Comparison of ENCODE assay signal across 8 cellular contexts in the genomic region with DNA sequence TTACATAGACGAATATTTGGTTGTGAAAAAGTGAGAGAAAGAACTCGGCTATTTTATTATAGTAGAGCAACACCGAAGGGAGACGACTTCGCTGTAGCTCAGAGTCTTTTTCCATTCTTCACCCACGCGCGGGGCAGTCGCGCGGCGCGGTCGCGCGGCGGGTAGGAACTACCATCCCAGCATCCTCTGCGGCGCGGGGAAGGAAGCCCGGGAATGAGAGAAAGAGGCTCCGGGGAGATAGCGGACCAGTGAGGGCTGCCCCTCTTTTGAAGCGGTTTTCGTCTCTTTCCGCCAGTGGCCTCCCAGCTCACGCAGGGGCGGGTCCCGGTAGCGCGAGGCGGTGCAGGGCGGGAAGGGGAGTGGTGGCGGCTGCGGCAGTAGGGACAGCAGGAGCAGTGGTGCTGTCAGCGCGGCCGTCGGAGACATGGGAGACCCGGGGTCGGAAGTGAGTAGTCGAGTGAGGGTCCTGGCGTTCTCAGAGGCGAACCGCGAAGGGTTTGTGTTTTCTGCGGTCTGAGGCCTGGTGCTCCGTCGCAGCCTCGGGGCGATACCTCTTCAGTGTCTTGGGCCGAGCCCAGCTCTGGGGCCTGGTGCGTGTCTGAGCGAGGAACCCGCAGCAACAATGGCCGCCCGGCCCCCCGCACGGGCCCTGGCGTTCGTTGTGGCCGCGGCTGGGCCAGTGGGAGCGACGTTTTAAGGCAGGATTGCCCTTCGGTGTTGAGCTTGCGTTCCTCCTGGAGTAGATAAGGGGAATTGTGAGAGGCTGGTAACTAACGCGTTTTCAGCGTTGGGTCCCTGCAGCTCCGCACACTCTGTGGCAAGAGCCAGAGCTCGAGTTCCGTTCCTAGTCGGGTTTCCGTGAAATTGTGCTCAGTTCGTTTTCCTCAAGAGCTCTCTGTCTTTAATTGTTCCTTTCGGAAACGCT. TPM values are rescaled to one million over a fixed set of nuclear protein-coding genes. Genes with fewer than 3 reads are reported as not detected.
DNase-seq lines count a peak whose midpoint lies in the region; ATAC-seq and TF ChIP-seq lines count a peak whose summit lies in the region.
"Not testable (repeated sequence)": the region's sequence is repeated elsewhere in the genome, so short reads cannot be mapped to it uniquely, and the experiment has no call there.

A gene with protein sequence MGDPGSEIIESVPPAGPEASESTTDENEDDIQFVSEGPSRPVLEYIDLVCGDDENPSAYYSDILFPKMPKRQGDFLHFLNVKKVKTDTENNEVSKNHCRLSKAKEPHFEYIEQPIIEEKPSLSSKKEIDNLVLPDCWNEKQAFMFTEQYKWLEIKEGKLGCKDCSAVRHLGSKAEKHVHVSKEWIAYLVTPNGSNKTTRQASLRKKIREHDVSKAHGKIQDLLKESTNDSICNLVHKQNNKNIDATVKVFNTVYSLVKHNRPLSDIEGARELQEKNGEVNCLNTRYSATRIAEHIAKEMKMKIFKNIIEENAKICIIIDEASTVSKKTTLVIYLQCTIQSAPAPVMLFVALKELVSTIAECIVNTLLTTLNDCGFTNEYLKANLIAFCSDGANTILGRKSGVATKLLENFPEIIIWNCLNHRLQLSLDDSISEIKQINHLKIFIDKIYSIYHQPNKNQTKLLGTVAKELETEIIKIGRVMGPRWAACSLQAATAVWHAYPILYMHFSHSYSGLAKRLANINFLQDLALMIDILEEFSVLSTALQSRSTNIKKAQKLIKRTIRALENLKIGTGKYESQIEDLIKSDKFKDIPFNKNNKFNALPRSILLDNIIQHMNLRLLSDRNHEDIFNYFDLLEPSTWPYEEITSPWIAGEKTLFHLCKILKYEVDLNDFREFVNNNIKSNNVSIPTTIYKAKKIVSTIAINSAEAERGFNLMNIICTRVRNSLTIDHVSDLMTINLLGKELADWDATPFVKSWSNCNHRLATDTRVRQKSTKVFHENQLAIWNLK (plus strand): TSS at position 362 of the 925 bp plus-strand sequence. CDS start 63 bp downstream, at position 425.

- H3K4me1 ChIP-seq in HUES64 (ENCODE audit: insufficient read depth, low read length) (peaks cover 14% of the 10 kb centered on the region; the same call in 1 of the 2 replicates), OCI-LY1 (ENCODE audit: insufficient read depth, low read length, severe bottlenecking) (peaks cover 24% of the 10 kb centered on the region)

- TF ChIP-seq CTCF in OCI-LY1 (IDR thresholded peaks at IDR 0.05; ENCODE audit: low read length), result not testable (repeated sequence)

- under 1% methylated on average over 41 of the region's 78 CpGs for WGBS in HUES64

- H2AFZ ChIP-seq in OCI-LY1 (ENCODE audit: low read length), result peak within 1 kb of the TSS; percentile 94; the same call in 1 of the 2 replicates

- H3K79me2 ChIP-seq in OCI-LY1 (ENCODE audit: insufficient read depth, low read length), result peaks cover 23% of the 10 kb centered on the region; the same call in 1 of the 2 replicates

- H3K4me3 ChIP-seq in HUES64 (ENCODE audit: low read length) (peak within 1 kb of the TSS; percentile 74), OCI-LY1 (ENCODE audit: low read depth, low read length, poor library complexity, severe bottlenecking) (peak within 1 kb of the TSS; percentile 68)

- H4K20me1 ChIP-seq in OCI-LY1 (ENCODE audit: insufficient read depth, low read length), result not testable (repeated sequence)

- ATAC-seq in GM21515 (IDR thresholded peaks at IDR 0.05; ENCODE audit: unreplicated experiment), result peak; percentile 97

- H3K27ac ChIP-seq in HUES64 (ENCODE audit: low read depth, low read length), result peak within 1 kb of the TSS; percentile 81
- H3K27ac ChIP-seq in OCI-LY1 (ENCODE audit: low read depth, low read length, poor library complexity, severe bottlenecking), result not testable (repeated sequence)

- H3K27me3 ChIP-seq in HUES64 (ENCODE audit: insufficient read depth, low read length); OCI-LY1 (ENCODE audit: insufficient read depth, low read length): not testable (repeated sequence)

- not testable (repeated sequence) for H3F3A ChIP-seq in OCI-LY1 (ENCODE audit: insufficient read depth, low read length)

- not testable (repeated sequence) for H3K9me2 ChIP-seq in OCI-LY1 (ENCODE audit: low read depth, low read length)

- DNase-seq in D341Med (ENCODE audit: low spot score) (peak; percentile 92), epidermal melanocyte (ENCODE audit: insufficient read length, low spot score) (peak; percentile 81), mucosa of gallbladder (ENCODE audit: low spot score) (peak; percentile 86)
- DNase-seq in activated CD8-positive, alpha-beta memory T cell treated with anti-CD3 and anti-CD28 coated beads, Interleukin-2, amount 50 U/mL, for 48 hours, result peak; percentile 90
- peak; percentile 77 for DNase-seq in stimulated activated CD8-positive, alpha-beta memory T cell treated with anti-CD3 and anti-CD28 coated beads, Interleukin-4, amount 100 ng/mL, for 24 hours (ENCODE audit: low read depth)

- H3K36me3 ChIP-seq in HUES64 (ENCODE audit: insufficient read depth, low read length) (peaks cover 28% of the 10 kb centered on the region), OCI-LY1 (ENCODE audit: insufficient read depth, low read length) (peaks cover 31% of the 10 kb centered on the region)

- H3K4me2 ChIP-seq in OCI-LY1 (ENCODE audit: low read length), result peak within 1 kb of the TSS; percentile 69

- H3K9ac ChIP-seq in HUES64 (ENCODE audit: low read depth, low read length), result peak within 1 kb of the TSS; percentile 87
- peak within 1 kb of the TSS; percentile 54 for H3K9ac ChIP-seq in OCI-LY1 (ENCODE audit: low read length)

- not testable (repeated sequence) for H3K9me3 ChIP-seq in HUES64 (ENCODE audit: insufficient read depth, low read depth, low read length); OCI-LY1 (ENCODE audit: low read length)

RNA-seq across cellular contexts. Expression of the gene that starts here (rescaled TPM):
- polyA plus RNA-seq in HUES64 (2013, experiment 1 of 2), result 19.0 TPM
- polyA plus RNA-seq in HUES64 (2013, experiment 2 of 2), result 21.2 TPM
- 8.2 TPM for total RNA-seq in mucosa of gallbladder
